Comparison of ENCODE assay signal across 8 cellular contexts in genomic region chr17:76272541-76273434, GRCh38. TPM values are rescaled to one million over a fixed set of nuclear protein-coding genes. Genes with fewer than 3 reads are reported as not detected.
A peak's percentile ranks its signal among the peaks of the same experiment; 100 is the strongest.
DNase-seq lines count a peak whose midpoint lies in the region; ATAC-seq, FAIRE-seq and TF ChIP-seq lines count a peak whose summit lies in the region.

No MANE protein-coding gene starts in this region.

- DNase-seq in activated CD4-positive, alpha-beta T cell treated with anti-CD3 and anti-CD28 coated beads for 24 hours (ENCODE audit: low read depth in 2 of 2): peak; percentile 49 to 68
- DNase-seq in activated CD4-positive, alpha-beta T cell treated with anti-CD3 and anti-CD28 coated beads for 1 hour: no peak
- DNase-seq in K562 (ENCODE audit: extremely low read depth in 1 of 4, low spot score in 3 of 4): no peak
- DNase-seq in progenitor cell of endocrine pancreas (ENCODE audit: low spot score, unreplicated experiment): no peak
- no peak for DNase-seq in KG1 (lab: John Stamatoyannopoulos, UW)
- no peak for DNase-seq in Calu3
- no peak for DNase-seq in NCI-H748 treated with DMSO at 0.1 percent for 48 hours (lab: John Stamatoyannopoulos, UW)

- H3K4me1 ChIP-seq in K562 (replicated peaks in 1 of 2; ENCODE audit: control insufficient read depth in 2 of 2, insufficient read depth in 2 of 2, low read length in 2 of 2): peaks cover 31 to 93% of the 10 kb centered on the region in 2 experiments

- H3K9me1 ChIP-seq in K562 (ENCODE audit: control insufficient read depth, insufficient read depth, low read length): no peaks in the 10 kb centered on the region

- no peaks in the 10 kb centered on the region for H3K9me3 ChIP-seq in K562 (replicated peaks; ENCODE audit: control insufficient read depth, insufficient read depth, low read depth, low read length)

- H3K36me3 ChIP-seq in K562 (ENCODE audit: control insufficient read depth, insufficient read depth, low read length): peaks cover 31% of the 10 kb centered on the region

- H3K9me3 Mint-ChIP-seq in progenitor cell of endocrine pancreas (ENCODE audit: low read depth) (no peaks in the 10 kb centered on the region), Calu3 (ENCODE audit: low read depth, unreplicated experiment) (no peaks in the 10 kb centered on the region)

- H3K27ac Mint-ChIP-seq in progenitor cell of endocrine pancreas (peak overlapping the region; percentile 89), Calu3 (ENCODE audit: unreplicated experiment) (no peak overlapping the region)

- intact Hi-C loops in K562 (cut with micrococcal nuclease) (no loop called here), Calu3 (cut with micrococcal nuclease; ENCODE audit: unreplicated experiment) (no loop called here)

- WGBS in K562 (ENCODE audit: insufficient coverage, low coverage, missing lambda C conversion rate): 77% methylated on average over 16 of the region's 19 CpGs

- no peak for TF ChIP-seq POLR2A in K562 (conservative IDR thresholded peaks at IDR 0.05)

- POLR2A ChIA-PET in K562 (lab: Yijun Ruan, JAX): interaction anchor here (0.5 to 10.6 kb wide), 28 partner anchors 8 to 692 kb away, joined by 3 to 227 read pairs (median 4); partner anchors contain the start of genes RNF157, UBALD2 and WBP2

- no peaks in the 10 kb centered on the region for H3K27me3 Mint-ChIP-seq in progenitor cell of endocrine pancreas
- H3K27me3 Mint-ChIP-seq in Calu3 (ENCODE audit: unreplicated experiment): no peaks in the 10 kb centered on the region

- no peak for TF ChIP-seq EP300 in K562 (IDR thresholded peaks at IDR 0.05; ENCODE audit: low read length)

- no peak for FAIRE-seq in K562 (lab: Jason Lieb, UNC)

- H3K4me1 Mint-ChIP-seq in progenitor cell of endocrine pancreas (ENCODE audit: low read depth) (peaks cover 3% of the 10 kb centered on the region), Calu3 (ENCODE audit: low read depth, unreplicated experiment) (peaks cover 11% of the 10 kb centered on the region)

- no peak overlapping the region for H3K4me2 ChIP-seq in K562 (ENCODE audit: insufficient read depth, low read length)

- H4K20me1 ChIP-seq in K562 (replicated peaks; ENCODE audit: control insufficient read depth, insufficient read depth, low read length): no peaks in the 10 kb centered on the region

- no peak overlapping the region for H3K27ac ChIP-seq in K562 (ENCODE audit: extremely low read depth, low read depth, low read length)

- H2AFZ ChIP-seq in K562 (ENCODE audit: low read depth, low read length): no peak overlapping the region

- CTCF ChIA-PET in K562 (lab: Yijun Ruan, JAX; ENCODE audit: low intra/inter-chr PET ratio): no interaction called here
- CTCF ChIA-PET in Calu3 (lab: Charles Lee): interaction anchor here (0.7 to 2.0 kb wide), 2 partner anchors 14 to 152 kb away, joined by 3 to 10 read pairs; no protein-coding TSS in a partner anchor

- TF ChIP-seq CTCF in K562 (IDR thresholded peaks at IDR 0.05 in 2 of 3, conservative IDR thresholded peaks at IDR 0.05 in 1 of 3; ENCODE audit: insufficient read depth in 2 of 3, low read depth in 1 of 3, low read length in 3 of 3) (no peak), progenitor cell of endocrine pancreas (IDR thresholded peaks at IDR 0.05; ENCODE audit: unreplicated experiment) (no peak), Calu3 (IDR thresholded peaks at IDR 0.05; ENCODE audit: unreplicated experiment) (no peak)

- H3K36me3 Mint-ChIP-seq in progenitor cell of endocrine pancreas (ENCODE audit: insufficient read depth): peaks cover 5% of the 10 kb centered on the region
- H3K36me3 Mint-ChIP-seq in Calu3 (ENCODE audit: insufficient read depth, unreplicated experiment): peaks cover 58% of the 10 kb centered on the region

- TF ChIP-seq RAD21 in K562 (CRISPR knock-in tag; conservative IDR thresholded peaks at IDR 0.05 in 1 of 2, IDR thresholded peaks at IDR 0.05 in 1 of 2): no peak

- H3K79me2 ChIP-seq in K562 (ENCODE audit: control insufficient read depth, insufficient read depth, low read length): peaks cover 31% of the 10 kb centered on the region

- no peak overlapping the region for H3K4me3 ChIP-seq in K562

- BruUV-seq in K562 (replicated peaks; lab: Mats Ljungman, UMichigan) (no TSS peak), Calu3 (replicated peaks; lab: Mats Ljungman, UMichigan) (no TSS peak)

- H3K4me3 Mint-ChIP-seq in progenitor cell of endocrine pancreas (ENCODE audit: low read depth): no peak overlapping the region
- H3K4me3 Mint-ChIP-seq in Calu3 (ENCODE audit: low read depth, unreplicated experiment): no peak overlapping the region

- no peaks in the 10 kb centered on the region for H3K27me3 ChIP-seq in K562 (ENCODE audit: control insufficient read depth in 2 of 2, insufficient read depth in 2 of 2, low read length in 2 of 2)

- in situ Hi-C loops in K562 (cut with MboI): no loop called here

- ATAC-seq in HG03439 (IDR thresholded peaks at IDR 0.05; ENCODE audit: unreplicated experiment) (peak; percentile 13), K562 (peak; percentile 2)

- peak overlapping the region in 1 of 2 experiments; percentile 77; a peak in 2 of 4 replicates for H3K9ac ChIP-seq in K562 (ENCODE audit: insufficient read depth in 1 of 2, low read depth in 2 of 2, low read length in 2 of 2)

RNA-seq across cellular contexts. Expression of gene UBALD2, which starts 7.6 kb away (rescaled TPM):
- 10.6 and 25.5 TPM in 2 replicates for total RNA-seq in K562 (2011; cell fraction: chromatin; rRNA removed; ENCODE audit: low replicate concordance)
- total RNA-seq in K562 (2011; cell fraction: nucleolus; rRNA removed): 27.3 and 33.0 TPM in 2 replicates
- 22.7 and 24.3 TPM in 2 replicates for total RNA-seq in K562 (2011; cell fraction: nucleoplasm; rRNA removed)
- total RNA-seq in K562 (2014; rRNA removed) (43.1 and 52.7 TPM in 2 replicates), K562 (2014; rRNA removed; fragmentation: Illumina TruSeq; extraction: Trizol) (5.8 and 7.6 TPM in 2 replicates), K562 (2015; rRNA removed; fragmentation: Illumina TruSeq; extraction: Trizol) (21.9 and 25.3 TPM in 2 replicates), K562 (2021) (85.3 and 94.1 TPM in 2 replicates), progenitor cell of endocrine pancreas (31.2 and 36.3 TPM in 2 replicates), Calu3 (2022) (74.3 and 87.9 TPM in 2 replicates)
- polyA plus RNA-seq in K562 (2011; rRNA removed) (46.6 and 79.6 TPM in 2 replicates), K562 (2014; fragmentation: Illumina TruSeq; extraction: Trizol) (17.4 and 39.3 TPM in 2 replicates), K562 (2014; fragmentation: Nextera tagmentation; extraction: Ambion mirVana) (1 to 10 TPM; 2.3 to 3.9 TPM), K562 (2014; rRNA removed) (40.6 and 46.5 TPM in 2 replicates)
- 34.5 and 74.0 TPM in 2 replicates for polyA plus RNA-seq in K562 (2011; cell fraction: cytosol; rRNA removed)
- 55.6 and 56.6 TPM in 2 replicates for polyA plus RNA-seq in K562 (2011; cell fraction: nucleus; rRNA removed)
- 62.8 and 75.4 TPM in 2 replicates for polyA plus RNA-seq in K562 (2012)
- 8.0 and 8.5 TPM in 2 replicates for polyA minus RNA-seq in K562 (2011; rRNA and poly(A)+ RNA removed)
- polyA minus RNA-seq in K562 (2011; cell fraction: cytosol; rRNA and poly(A)+ RNA removed): 32.8 and 59.0 TPM in 2 replicates
- 8.1 and 9.6 TPM in 2 replicates for polyA minus RNA-seq in K562 (2011; cell fraction: nucleus; rRNA and poly(A)+ RNA removed)

RNA-seq across cellular contexts. Expression of gene RNF157, which starts 32.5 kb away (rescaled TPM):
- 105 and 114 TPM in 2 replicates for total RNA-seq in K562 (2011; cell fraction: chromatin; rRNA removed; ENCODE audit: low replicate concordance)
- total RNA-seq in K562 (2011; cell fraction: nucleolus; rRNA removed): 43.7 and 60.5 TPM in 2 replicates
- total RNA-seq in K562 (2011; cell fraction: nucleoplasm; rRNA removed): 85.8 and 127 TPM in 2 replicates
- total RNA-seq in K562 (2014; rRNA removed) (12.7 and 21.6 TPM in 2 replicates), K562 (2014; rRNA removed; fragmentation: Illumina TruSeq; extraction: Trizol) (16.3 and 17.9 TPM in 2 replicates), K562 (2015; rRNA removed; fragmentation: Illumina TruSeq; extraction: Trizol) (28.2 and 28.7 TPM in 2 replicates), K562 (2021) (28.6 and 29.0 TPM in 2 replicates), progenitor cell of endocrine pancreas (43.5 and 45.9 TPM in 2 replicates), Calu3 (2022) (15.3 and 17.6 TPM in 2 replicates)
- polyA plus RNA-seq in K562 (2011; rRNA removed) (30.5 and 37.8 TPM in 2 replicates), K562 (2014; fragmentation: Illumina TruSeq; extraction: Trizol) (29.0 and 31.7 TPM in 2 replicates), K562 (2014; fragmentation: Nextera tagmentation; extraction: Ambion mirVana) (10 to 100 TPM in 1 of 2 experiments, 1 to 10 TPM in 1; 8.1 to 12.7 TPM), K562 (2014; rRNA removed) (20.8 and 26.3 TPM in 2 replicates)
- polyA plus RNA-seq in K562 (2011; cell fraction: cytosol; rRNA removed): 29.5 and 33.1 TPM in 2 replicates
- polyA plus RNA-seq in K562 (2011; cell fraction: nucleus; rRNA removed): 28.4 and 36.3 TPM in 2 replicates
- polyA plus RNA-seq in K562 (2012): 21.3 and 53.9 TPM in 2 replicates
- polyA minus RNA-seq in K562 (2011; rRNA and poly(A)+ RNA removed): 40.3 and 41.8 TPM in 2 replicates
- polyA minus RNA-seq in K562 (2011; cell fraction: cytosol; rRNA and poly(A)+ RNA removed): 30.4 and 40.2 TPM in 2 replicates
- polyA minus RNA-seq in K562 (2011; cell fraction: nucleus; rRNA and poly(A)+ RNA removed): 13.2 and 28.3 TPM in 2 replicates

RNA-seq across cellular contexts. Expression of gene QRICH2, which starts 35.3 kb away (rescaled TPM):
- 4.4 and 9.4 TPM in 2 replicates for total RNA-seq in K562 (2011; cell fraction: chromatin; rRNA removed; ENCODE audit: low replicate concordance)
- 3.3 and 4.1 TPM in 2 replicates for total RNA-seq in K562 (2011; cell fraction: nucleolus; rRNA removed)
- total RNA-seq in K562 (2011; cell fraction: nucleoplasm; rRNA removed): 2.4 TPM in 2 replicates
- 1.3 and 1.5 TPM in 2 replicates for total RNA-seq in K562 (2014; rRNA removed)
- 0.89 and 1.1 TPM in 2 replicates for total RNA-seq in K562 (2014; rRNA removed; fragmentation: Illumina TruSeq; extraction: Trizol)
- total RNA-seq in K562 (2015; rRNA removed; fragmentation: Illumina TruSeq; extraction: Trizol): 1.6 and 2.0 TPM in 2 replicates
- total RNA-seq in K562 (2021): 1.4 and 2.0 TPM in 2 replicates
- 0.46 and 1.3 TPM in 2 replicates for polyA plus RNA-seq in K562 (2011; rRNA removed)
- 0.82 and 1.0 TPM in 2 replicates for polyA plus RNA-seq in K562 (2011; cell fraction: cytosol; rRNA removed)
- 3.4 and 4.1 TPM in 2 replicates for polyA plus RNA-seq in K562 (2011; cell fraction: nucleus; rRNA removed)
- 1.5 and 13.0 TPM in 2 replicates for polyA plus RNA-seq in K562 (2012)
- polyA plus RNA-seq in K562 (2014; fragmentation: Illumina TruSeq; extraction: Trizol): 0.40 and 0.61 TPM in 2 replicates
- under 1 TPM; 0.03 to 0.07 TPM for polyA plus RNA-seq in K562 (2014; fragmentation: Nextera tagmentation; extraction: Ambion mirVana)
- polyA plus RNA-seq in K562 (2014; rRNA removed): 0.81 and 1.2 TPM in 2 replicates
- polyA minus RNA-seq in K562 (2011; rRNA and poly(A)+ RNA removed): 6.7 and 10.1 TPM in 2 replicates
- 1.8 and 2.2 TPM in 2 replicates for polyA minus RNA-seq in K562 (2011; cell fraction: cytosol; rRNA and poly(A)+ RNA removed)
- 1.1 and 2.2 TPM in 2 replicates for polyA minus RNA-seq in K562 (2011; cell fraction: nucleus; rRNA and poly(A)+ RNA removed)
- total RNA-seq in progenitor cell of endocrine pancreas: 16.0 and 18.5 TPM in 2 replicates
- 3.0 and 3.9 TPM in 2 replicates for total RNA-seq in Calu3 (2022)

Comparison
In these comparisons a context has a peak if more than half of its experiments do, and no peak if none do; other contexts are left out.
1. DNase-seq: peak in activated CD4-positive, alpha-beta T cell treated with anti-CD3 and anti-CD28 coated beads for 24 hours (2 of 2); none in activated CD4-positive, alpha-beta T cell treated with anti-CD3 and anti-CD28 coated beads for 1 hour (single experiment), K562 (0 of 4), progenitor cell of endocrine pancreas (single experiment), KG1 (single experiment), Calu3 (single experiment) and NCI-H748 treated with DMSO at 0.1 percent for 48 hours (single experiment).